10 cellular contexts compared by ENCODE assay signal in the genomic region with DNA sequence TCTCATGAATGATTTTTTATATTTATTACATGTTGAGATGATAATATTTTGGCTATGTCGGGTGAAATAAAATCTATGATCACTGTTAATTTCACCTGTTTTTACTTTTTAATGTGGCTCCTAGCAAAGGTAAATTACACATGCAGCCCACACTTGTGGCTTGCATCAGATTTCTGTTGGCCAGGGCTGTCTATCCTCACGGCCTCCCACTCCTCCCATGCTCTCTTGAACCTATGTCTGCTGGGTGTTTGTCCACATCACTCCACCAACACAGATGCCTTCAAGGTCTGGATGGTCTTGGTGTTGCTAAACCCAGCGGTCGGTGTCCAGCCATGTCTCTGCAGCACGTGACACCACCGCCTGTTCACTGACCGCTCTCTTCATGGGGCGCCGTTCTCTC.
"Had no signal": no experiment of that assay in that cellular context is flagged by ENCODE, and none has a peak within 500 bp of the region (broad histone marks: within the 10 kb centered on the region; RNA-seq: fewer than 3 reads in every experiment).

No MANE protein-coding gene starts in this region.

- H3K27ac ChIP-seq: GM23248, HL-60 had no signal

- H3K36me3 ChIP-seq: HAP-1 had no signal

- H3K4me3 Mint-ChIP-seq: IgD-negative memory B cell had no signal

- H3K4me3 ChIP-seq: GM23248, HAP-1, K562 had no signal

- H3K9me3 Mint-ChIP-seq: IgD-negative memory B cell had no signal

- H3K27ac Mint-ChIP-seq: IgD-negative memory B cell had no signal

- H3K4me1 ChIP-seq: HAP-1 had no signal

- H3K36me3 Mint-ChIP-seq: IgD-negative memory B cell had no signal

- H3K9ac ChIP-seq: GM23248 had no signal

- H3K27me3 Mint-ChIP-seq: IgD-negative memory B cell had no signal

- DNase-seq: GM23248, GOT3, H7, KG1 had no signal

- H2AFZ ChIP-seq: GM23248 had no signal

- ATAC-seq: HCT116, HepG2, K562 had no signal

- H3K9me3 ChIP-seq: HAP-1 had no signal
